ENCODE assay signal across 10 cellular contexts in genomic region chrX:13051529-13052172, GRCh38. TPM values are rescaled to one million over a fixed set of nuclear protein-coding genes. Genes with fewer than 3 reads are reported as not detected.
DNase-seq lines count a peak whose midpoint lies in the region; ATAC-seq and TF ChIP-seq lines count a peak whose summit lies in the region.
"Had no signal": no experiment of that assay in that cellular context is flagged by ENCODE, and none has a peak within 500 bp of the region (broad histone marks: within the 10 kb centered on the region; RNA-seq: fewer than 3 reads in every experiment).

No MANE protein-coding gene starts in this region.

- no peak overlapping the region for H3K4me3 ChIP-seq in SU-DHL-6 (ENCODE audit: insufficient read depth, low read length, poor library complexity, severe bottlenecking)

- no peaks in the 10 kb centered on the region for H3K9me3 ChIP-seq in SU-DHL-6 (ENCODE audit: insufficient read depth, low read length)

- H3F3A ChIP-seq in SU-DHL-6 (ENCODE audit: insufficient read depth), result peaks cover 20% of the 10 kb centered on the region; the same call in 1 of the 2 replicates

- H3K4me2 ChIP-seq in SU-DHL-6 (ENCODE audit: low read depth, low read length, poor library complexity, severe bottlenecking), result peak overlapping the region; percentile 44

- TF ChIP-seq CTCF in GM13977 (IDR thresholded peaks at IDR 0.05; ENCODE audit: extremely low read depth, insufficient read depth, missing control alignments) (no peak), SU-DHL-6 (IDR thresholded peaks at IDR 0.05; ENCODE audit: insufficient read depth, low read length, poor library complexity, severe bottlenecking) (no peak), type B pancreatic cell (conservative IDR thresholded peaks at IDR 0.05) (no peak)

- H3K79me2 ChIP-seq in SU-DHL-6 (ENCODE audit: insufficient read depth, low read length), result peaks cover 6% of the 10 kb centered on the region; the same call in 1 of the 2 replicates

- peak overlapping the region; percentile 81 for H3K27ac ChIP-seq in SU-DHL-6 (ENCODE audit: low read depth, low read length)

- H2AFZ ChIP-seq in SU-DHL-6 (ENCODE audit: low read depth, low read length, severe bottlenecking), result no peak overlapping the region

- peak; percentile 69 for ATAC-seq in GM21529 (IDR thresholded peaks at IDR 0.05; ENCODE audit: unreplicated experiment)

- peaks cover 4% of the 10 kb centered on the region for H3K36me3 Mint-ChIP-seq in type B pancreatic cell

- H4K20me1 ChIP-seq in SU-DHL-6 (ENCODE audit: low read depth, low read length), result no peaks in the 10 kb centered on the region

- H3K27ac Mint-ChIP-seq in type B pancreatic cell, result no peak overlapping the region

- no peaks in the 10 kb centered on the region for H3K27me3 ChIP-seq in SU-DHL-6 (ENCODE audit: low read length)

- no peaks in the 10 kb centered on the region for H3K36me3 ChIP-seq in SU-DHL-6 (ENCODE audit: low read length)

- DNase-seq in GM13977 (ENCODE audit: low spot score) (peak; percentile 42), head of caudate nucleus (peak in 27 of 42 donors; percentile 4 to 76 (median 30)), AG08395 (ENCODE audit: low spot score) (no peak), islet precursor cell (no peak), type B pancreatic cell (ENCODE audit: extremely low spot score, unreplicated experiment) (no peak), cerebellar cortex (ENCODE audit: low spot score) (no peak)

- intact Hi-C loops in head of caudate nucleus (cut with DNase I), result no loop called here

- in situ Hi-C loops in GM13977 (cut with MboI; ENCODE audit: low pct_unique_long_range_greater_than_20kb, low sequenced_read_pairs, unreplicated experiment), result no loop called here

- H3K4me3 Mint-ChIP-seq in type B pancreatic cell, result no peak overlapping the region

- no peaks in the 10 kb centered on the region for H3K9me2 ChIP-seq in SU-DHL-6 (replicated peaks; ENCODE audit: insufficient read depth, low read length)

- H3K9me3 Mint-ChIP-seq in type B pancreatic cell, result peaks cover 5% of the 10 kb centered on the region

- no peaks in the 10 kb centered on the region for H3K27me3 Mint-ChIP-seq in type B pancreatic cell

- peak overlapping the region; percentile 34 for H3K9ac ChIP-seq in SU-DHL-6 (ENCODE audit: low read length)

- peaks cover 2% of the 10 kb centered on the region for H3K4me1 Mint-ChIP-seq in type B pancreatic cell (ENCODE audit: unreplicated experiment)

RNA-seq across cellular contexts. Expression of gene FAM9C, which starts 7.2 kb away (rescaled TPM):
- 0.67 TPM in 1 of 2 replicates, not detected in the other for total RNA-seq in type B pancreatic cell (ENCODE audit: low replicate concordance)
- total RNA-seq: activated CD8-positive, alpha-beta memory T cell treated with anti-CD3 and anti-CD28 coated beads for 36 hours; kidney epithelial cell had no signal

Comparison
In these comparisons a context has a peak if more than half of its experiments do, and no peak if none do; other contexts are left out.
1. DNase-seq: peak in GM13977 (single experiment) and head of caudate nucleus (27 of 42); none in AG08395 (single experiment), islet precursor cell (single experiment), type B pancreatic cell (single experiment) and cerebellar cortex (single experiment).